23 cellular contexts compared by ENCODE assay signal in the genomic region with DNA sequence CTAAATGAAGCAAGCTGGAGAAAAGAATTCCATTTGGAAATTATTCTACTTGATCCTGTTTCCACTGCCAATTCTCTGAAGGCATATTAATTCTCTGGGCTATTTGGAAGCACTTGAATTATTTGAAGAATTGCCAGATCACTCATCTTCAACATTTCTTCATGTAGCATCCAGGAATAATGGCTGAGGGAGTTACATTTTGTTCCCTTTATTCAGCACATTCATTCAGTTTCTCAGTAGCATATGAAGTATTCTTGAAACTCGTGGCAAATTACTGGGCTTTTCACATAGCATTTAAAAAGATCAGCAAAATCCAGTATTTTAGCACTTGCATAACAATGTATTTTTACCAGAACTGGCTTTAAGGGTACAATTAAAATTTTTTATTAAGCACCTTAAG.
"Had no signal": no experiment of that assay in that cellular context is flagged by ENCODE, and none has a peak within 500 bp of the region (broad histone marks: within the 10 kb centered on the region; RNA-seq: fewer than 3 reads in every experiment).

No MANE protein-coding gene starts in this region.

- H3K27me3 ChIP-seq: colonic mucosa, esophagus muscularis mucosa, esophagus squamous epithelium, foreskin keratinocyte, gastrocnemius medialis, heart left ventricle, heart right ventricle had no signal

- H3K4me1 ChIP-seq: colonic mucosa, esophagus squamous epithelium, foreskin keratinocyte, gastrocnemius medialis, heart left ventricle, heart right ventricle had no signal

- ATAC-seq: effector memory CD8-positive, alpha-beta T cell; esophagus mucosa; foreskin keratinocyte; gastrocnemius medialis; heart left ventricle; heart right ventricle had no signal

- H3K9me3 ChIP-seq: colonic mucosa had no signal

- H3K36me3 ChIP-seq: colonic mucosa, esophagus muscularis mucosa, esophagus squamous epithelium, gastrocnemius medialis, heart left ventricle, heart right ventricle had no signal

- DNase-seq: colonic mucosa; cortex of kidney; dermis blood vessel endothelial cell; dorsolateral prefrontal cortex; effector CD4-positive, alpha-beta T cell; effector CD8-positive, alpha-beta T cell; effector memory CD4-positive, alpha-beta T cell; effector memory CD8-positive, alpha-beta T cell; endodermal cell; erythroblast; esophagus squamous epithelium; foreskin fibroblast; foreskin keratinocyte; foreskin melanocyte; gastrocnemius medialis; glutamatergic neuron; head of caudate nucleus; heart left ventricle; heart right ventricle had no signal

- H3K27ac ChIP-seq: colonic mucosa, coronary artery, dorsolateral prefrontal cortex, epithelial cell of prostate, esophagus squamous epithelium, foreskin keratinocyte, gastrocnemius medialis, heart left ventricle, heart right ventricle had no signal

- H3K4me3 ChIP-seq: colonic mucosa, coronary artery, dorsolateral prefrontal cortex, esophagus muscularis mucosa, esophagus squamous epithelium, gastrocnemius medialis, heart left ventricle, heart right ventricle had no signal
